Comparison of ENCODE assay signal across 8 cellular contexts in the genomic region with DNA sequence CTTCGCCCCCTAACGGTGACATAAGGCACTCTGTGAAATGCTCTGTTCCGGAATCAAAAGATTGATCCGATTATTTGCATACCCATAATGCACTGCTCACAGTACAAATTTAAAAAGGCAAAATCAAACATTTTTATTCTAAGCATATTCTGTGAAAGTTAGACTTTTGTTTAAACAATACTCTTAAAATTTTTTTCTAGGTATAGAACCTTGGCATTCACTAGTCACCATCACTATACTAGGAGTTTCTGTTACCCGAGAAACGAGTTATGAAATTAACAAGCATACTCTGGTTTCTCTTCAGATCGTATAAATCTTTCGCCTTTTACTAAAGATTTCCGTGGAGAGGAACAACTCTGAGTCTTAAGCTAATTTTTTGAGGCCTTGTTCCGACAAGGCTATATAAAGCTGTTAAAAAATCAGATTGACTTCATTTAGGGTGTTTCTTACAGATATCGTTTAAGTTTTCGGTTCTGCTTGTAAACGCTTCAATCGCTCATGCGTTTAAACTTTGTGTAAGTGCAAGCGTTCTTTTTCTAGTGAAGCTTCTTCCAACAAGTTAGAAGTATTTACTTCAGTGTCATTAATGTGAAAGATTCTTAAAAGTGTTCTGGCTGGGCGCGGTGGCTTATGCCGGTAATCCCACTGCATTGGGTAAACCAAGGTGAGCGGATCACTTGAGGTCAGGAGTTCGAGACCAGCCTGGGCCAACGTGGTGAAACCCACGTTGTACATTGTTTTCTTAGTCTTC. TPM values are rescaled to one million over a fixed set of nuclear protein-coding genes. Genes with fewer than 3 reads are reported as not detected.
DNase-seq lines count a peak whose midpoint lies in the region; ATAC-seq and TF ChIP-seq lines count a peak whose summit lies in the region.

RNU5B-1 (plus strand) TSS at position 285 of the 751 bp plus-strand sequence.

- H3K36me3 ChIP-seq in cardiac muscle cell (no peaks in the 10 kb centered on the region), parathyroid adenoma (ENCODE audit: control insufficient read depth, insufficient read depth, low read length) (no peaks in the 10 kb centered on the region)

- H3K27ac Mint-ChIP-seq in type B pancreatic cell = peak within 1 kb of the TSS; percentile 99

- H3K4me1 ChIP-seq in cardiac muscle cell (ENCODE audit: low read depth) (no peaks in the 10 kb centered on the region), parathyroid adenoma (no peaks in the 10 kb centered on the region)

- H3K9me3 Mint-ChIP-seq in type B pancreatic cell = no peaks in the 10 kb centered on the region

- H3K4me1 Mint-ChIP-seq in type B pancreatic cell (ENCODE audit: unreplicated experiment) = peaks cover 9% of the 10 kb centered on the region

- H3K9me3 ChIP-seq in cardiac muscle cell (ENCODE audit: low read depth) (no peaks in the 10 kb centered on the region), parathyroid adenoma (ENCODE audit: control insufficient read depth, low read length) (no peaks in the 10 kb centered on the region)

- TF ChIP-seq POLR2A in GM10847 (IDR thresholded peaks at IDR 0.05; ENCODE audit: extremely low read depth, insufficient read length) = peak; percentile 92

- TF ChIP-seq CTCF in HFF-Myc (IDR thresholded peaks at IDR 0.05; ENCODE audit: low read depth, low read length, missing control alignments) (no peak), cardiac muscle cell (IDR thresholded peaks at IDR 0.05; ENCODE audit: low read depth, low read length) (no peak), parathyroid adenoma (IDR thresholded peaks at IDR 0.05) (peak; percentile 76), type B pancreatic cell (conservative IDR thresholded peaks at IDR 0.05) (no peak)

- no peaks in the 10 kb centered on the region for H3K36me3 Mint-ChIP-seq in type B pancreatic cell

- H3K79me2 ChIP-seq in parathyroid adenoma = no peaks in the 10 kb centered on the region

- peak; percentile 88 for ATAC-seq in SK-N-SH treated with all-trans-retinoic acid at 6 μM for 48 hours

- H2AFZ ChIP-seq in parathyroid adenoma = peak within 1 kb of the TSS; percentile 80

- peak within 1 kb of the TSS; percentile 94 for H3K4me3 Mint-ChIP-seq in type B pancreatic cell

- no peak within 1 kb of the TSS for H3K9ac ChIP-seq in parathyroid adenoma

- DNase-seq in HFF-Myc (ENCODE audit: extremely low read depth, low read depth) = peak; percentile 96
- peak; percentile 100 for DNase-seq in NAMALWA (ENCODE audit: low spot score)
- DNase-seq in activated naive CD8-positive, alpha-beta T cell treated with anti-CD3 and anti-CD28 coated beads, Interleukin-2, amount 50 U/mL, for 16 hours (ENCODE audit: low read depth, low spot score) = peak; percentile 71
- peak; percentile 90 to 96 for DNase-seq in cardiac muscle cell (ENCODE audit: low read depth in 1 of 2, low spot score in 1 of 2)
- no peak for DNase-seq in type B pancreatic cell (ENCODE audit: extremely low spot score, unreplicated experiment)

- H3K27ac ChIP-seq in cardiac muscle cell (peak within 1 kb of the TSS; percentile 97), parathyroid adenoma (peak within 1 kb of the TSS; percentile 92)

- peaks cover 7% of the 10 kb centered on the region for H3K27me3 Mint-ChIP-seq in type B pancreatic cell

- peak within 1 kb of the TSS; percentile 72 for H3K4me2 ChIP-seq in parathyroid adenoma (ENCODE audit: low read length)

- H3K27me3 ChIP-seq in cardiac muscle cell = no peaks in the 10 kb centered on the region
- H3K27me3 ChIP-seq in parathyroid adenoma (ENCODE audit: control insufficient read depth, insufficient read depth, low read length) = no peaks in the 10 kb centered on the region

- H3K4me3 ChIP-seq in HFF-Myc (replicated peaks; ENCODE audit: low read depth, low read length) (peak within 1 kb of the TSS; percentile 44), cardiac muscle cell (peak within 1 kb of the TSS; percentile 7), parathyroid adenoma (ENCODE audit: low read depth, low read length) (peak within 1 kb of the TSS; percentile 71)

TF ChIP-seq in SK-N-SH treated with all-trans-retinoic acid at 6 μM for 48 hours, 23 proteins besides CTCF, POLR2A, EP300 and RAD21 (continues in another document):
- TF ChIP-seq ZNF565 (CRISPR knock-in tag; conservative IDR thresholded peaks at IDR 0.05; ENCODE audit: low read depth) (peak; percentile 95), BACH2 (CRISPR knock-in tag; IDR thresholded peaks at IDR 0.05; ENCODE audit: borderline replicate concordance) (no peak), ZFP3 (CRISPR knock-in tag; IDR thresholded peaks at IDR 0.05) (peak; percentile 87), ZFP30 (CRISPR knock-in tag; IDR thresholded peaks at IDR 0.05) (peak; percentile 67), ZNF8 (CRISPR knock-in tag; IDR thresholded peaks at IDR 0.05) (peak; percentile 82), SNAI2 (CRISPR knock-in tag; IDR thresholded peaks at IDR 0.05) (peak; percentile 95; the same call in 1 of the 2 replicates), ZC3H10 (CRISPR knock-in tag; IDR thresholded peaks at IDR 0.05) (peak; percentile 99), TOX (CRISPR knock-in tag; IDR thresholded peaks at IDR 0.05; ENCODE audit: borderline replicate concordance) (peak; percentile 99), PPARA (CRISPR knock-in tag; IDR thresholded peaks at IDR 0.05; ENCODE audit: borderline replicate concordance) (peak; percentile 95)
- TF ChIP-seq, protein P1, sequence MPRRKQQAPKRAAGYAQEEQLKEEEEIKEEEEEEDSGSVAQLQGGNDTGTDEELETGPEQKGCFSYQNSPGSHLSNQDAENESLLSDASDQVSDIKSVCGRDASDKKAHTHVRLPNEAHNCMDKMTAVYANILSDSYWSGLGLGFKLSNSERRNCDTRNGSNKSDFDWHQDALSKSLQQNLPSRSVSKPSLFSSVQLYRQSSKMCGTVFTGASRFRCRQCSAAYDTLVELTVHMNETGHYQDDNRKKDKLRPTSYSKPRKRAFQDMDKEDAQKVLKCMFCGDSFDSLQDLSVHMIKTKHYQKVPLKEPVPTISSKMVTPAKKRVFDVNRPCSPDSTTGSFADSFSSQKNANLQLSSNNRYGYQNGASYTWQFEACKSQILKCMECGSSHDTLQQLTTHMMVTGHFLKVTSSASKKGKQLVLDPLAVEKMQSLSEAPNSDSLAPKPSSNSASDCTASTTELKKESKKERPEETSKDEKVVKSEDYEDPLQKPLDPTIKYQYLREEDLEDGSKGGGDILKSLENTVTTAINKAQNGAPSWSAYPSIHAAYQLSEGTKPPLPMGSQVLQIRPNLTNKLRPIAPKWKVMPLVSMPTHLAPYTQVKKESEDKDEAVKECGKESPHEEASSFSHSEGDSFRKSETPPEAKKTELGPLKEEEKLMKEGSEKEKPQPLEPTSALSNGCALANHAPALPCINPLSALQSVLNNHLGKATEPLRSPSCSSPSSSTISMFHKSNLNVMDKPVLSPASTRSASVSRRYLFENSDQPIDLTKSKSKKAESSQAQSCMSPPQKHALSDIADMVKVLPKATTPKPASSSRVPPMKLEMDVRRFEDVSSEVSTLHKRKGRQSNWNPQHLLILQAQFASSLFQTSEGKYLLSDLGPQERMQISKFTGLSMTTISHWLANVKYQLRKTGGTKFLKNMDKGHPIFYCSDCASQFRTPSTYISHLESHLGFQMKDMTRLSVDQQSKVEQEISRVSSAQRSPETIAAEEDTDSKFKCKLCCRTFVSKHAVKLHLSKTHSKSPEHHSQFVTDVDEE (CRISPR knock-in tag; IDR thresholded peaks at IDR 0.05) = peak; percentile 90
- TF ChIP-seq, protein P2, sequence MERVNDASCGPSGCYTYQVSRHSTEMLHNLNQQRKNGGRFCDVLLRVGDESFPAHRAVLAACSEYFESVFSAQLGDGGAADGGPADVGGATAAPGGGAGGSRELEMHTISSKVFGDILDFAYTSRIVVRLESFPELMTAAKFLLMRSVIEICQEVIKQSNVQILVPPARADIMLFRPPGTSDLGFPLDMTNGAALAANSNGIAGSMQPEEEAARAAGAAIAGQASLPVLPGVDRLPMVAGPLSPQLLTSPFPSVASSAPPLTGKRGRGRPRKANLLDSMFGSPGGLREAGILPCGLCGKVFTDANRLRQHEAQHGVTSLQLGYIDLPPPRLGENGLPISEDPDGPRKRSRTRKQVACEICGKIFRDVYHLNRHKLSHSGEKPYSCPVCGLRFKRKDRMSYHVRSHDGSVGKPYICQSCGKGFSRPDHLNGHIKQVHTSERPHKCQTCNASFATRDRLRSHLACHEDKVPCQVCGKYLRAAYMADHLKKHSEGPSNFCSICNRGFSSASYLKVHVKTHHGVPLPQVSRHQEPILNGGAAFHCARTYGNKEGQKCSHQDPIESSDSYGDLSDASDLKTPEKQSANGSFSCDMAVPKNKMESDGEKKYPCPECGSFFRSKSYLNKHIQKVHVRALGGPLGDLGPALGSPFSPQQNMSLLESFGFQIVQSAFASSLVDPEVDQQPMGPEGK (CRISPR knock-in tag; IDR thresholded peaks at IDR 0.05; ENCODE audit: borderline replicate concordance) = peak; percentile 99
- TF ChIP-seq, protein P3, sequence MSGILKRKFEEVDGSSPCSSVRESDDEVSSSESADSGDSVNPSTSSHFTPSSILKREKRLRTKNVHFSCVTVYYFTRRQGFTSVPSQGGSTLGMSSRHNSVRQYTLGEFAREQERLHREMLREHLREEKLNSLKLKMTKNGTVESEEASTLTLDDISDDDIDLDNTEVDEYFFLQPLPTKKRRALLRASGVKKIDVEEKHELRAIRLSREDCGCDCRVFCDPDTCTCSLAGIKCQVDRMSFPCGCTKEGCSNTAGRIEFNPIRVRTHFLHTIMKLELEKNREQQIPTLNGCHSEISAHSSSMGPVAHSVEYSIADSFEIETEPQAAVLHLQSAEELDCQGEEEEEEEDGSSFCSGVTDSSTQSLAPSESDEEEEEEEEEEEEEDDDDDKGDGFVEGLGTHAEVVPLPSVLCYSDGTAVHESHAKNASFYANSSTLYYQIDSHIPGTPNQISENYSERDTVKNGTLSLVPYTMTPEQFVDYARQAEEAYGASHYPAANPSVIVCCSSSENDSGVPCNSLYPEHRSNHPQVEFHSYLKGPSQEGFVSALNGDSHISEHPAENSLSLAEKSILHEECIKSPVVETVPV (CRISPR knock-in tag; IDR thresholded peaks at IDR 0.05) = peak; percentile 100; the same call in 1 of the 2 replicates

RNA-seq across cellular contexts. Expression of gene RNU5B-1, which starts in this region (rescaled TPM):
- total RNA-seq in cardiac muscle cell (not detected in 2 replicates), type B pancreatic cell (ENCODE audit: low replicate concordance) (15.0 and 16.3 TPM in 2 replicates)
- polyA plus RNA-seq in cardiac muscle cell = not detected in 2 replicates

Comparison
In these comparisons a context has a peak if more than half of its experiments do, and no peak if none do; other contexts are left out.
1. RNA of gene RNU5B-1 (total RNA-seq): 15.0 to 16.3 TPM in type B pancreatic cell; not detected in cardiac muscle cell; every median in the first group is over 10 times any median in the second.
2. Peak in DNase-seq, H3K4me3 ChIP-seq and H3K27ac ChIP-seq in cardiac muscle cell; RNA of the gene not detected or under 1 TPM.
3. H3K4me3 ChIP-seq: peak in every context shown above with its lines; median percentile 71 in parathyroid adenoma; 44 in HFF-Myc; 7 in cardiac muscle cell.